24 cellular contexts compared by ENCODE assay signal in genomic region chr17:28488884-28489276, GRCh38. TPM values are rescaled to one million over a fixed set of nuclear protein-coding genes. Genes with fewer than 3 reads are reported as not detected.
DNase-seq lines count a peak whose midpoint lies in the region; ATAC-seq, FAIRE-seq and TF ChIP-seq lines count a peak whose summit lies in the region.
"Had no signal": no experiment of that assay in that cellular context is flagged by ENCODE, and none has a peak within 500 bp of the region (broad histone marks: within the 10 kb centered on the region; RNA-seq: fewer than 3 reads in every experiment).

No MANE protein-coding gene starts in this region.

- TF ChIP-seq POLR2A in HepG2 (IDR thresholded peaks at IDR 0.05; ENCODE audit: insufficient read depth in 1 of 2, low read depth in 2 of 2, low read length in 2 of 2): no peak

- no peaks in the 10 kb centered on the region for H3K27me3 ChIP-seq in hepatocyte
- peaks cover 0 to 6% of the 10 kb centered on the region in 2 experiments; a peak in 1 of 5 replicates for H3K27me3 ChIP-seq in HepG2 (ENCODE audit: control insufficient read depth in 1 of 2, insufficient read depth in 2 of 2, low read length in 2 of 2)
- H3K27me3 ChIP-seq in neuronal stem cell (ENCODE audit: control insufficient read depth in 3 of 3, insufficient read depth in 3 of 3, low read depth in 1 of 3, low read length in 3 of 3): peaks cover 0 to 38% (median 0%) of the 10 kb centered on the region in 3 experiments
- peaks cover 40% of the 10 kb centered on the region; the same call in 1 of the 2 replicates for H3K27me3 ChIP-seq in PC-9 (ENCODE audit: insufficient read depth, low read depth)

- H3K4me3 ChIP-seq in hepatocyte: no peak overlapping the region
- peak overlapping the region in 1 of 3 experiments; percentile 26; a peak in 1 of 6 replicates for H3K4me3 ChIP-seq in HepG2 (replicated peaks in 1 of 3; ENCODE audit: insufficient read depth in 1 of 3, low read depth in 2 of 3, low read length in 3 of 3)
- H3K4me3 ChIP-seq in neuronal stem cell (ENCODE audit: low read length in 2 of 2): no peak overlapping the region
- no peak overlapping the region for H3K4me3 ChIP-seq in PC-9
- H3K4me3 ChIP-seq: GM23338 had no signal

- H3K4me2 ChIP-seq in hepatocyte: peak overlapping the region; percentile 40
- peak overlapping the region; percentile 60 for H3K4me2 ChIP-seq in HepG2 (ENCODE audit: low read depth, low read length)
- H3K4me2 ChIP-seq in neuronal stem cell (ENCODE audit: insufficient read depth, low read length, poor library complexity, severe bottlenecking): no peak overlapping the region
- H3K4me2 ChIP-seq in PC-9: no peak overlapping the region
- H3K4me2 ChIP-seq: GM23338 had no signal

- ATAC-seq in HepG2 (peak; percentile 71), HG02885 (IDR thresholded peaks at IDR 0.05; ENCODE audit: poor library complexity, unreplicated experiment) (no peak)
- ATAC-seq: GM23338, HCT116 had no signal

- no peaks in the 10 kb centered on the region for H4K20me1 ChIP-seq in hepatocyte (ENCODE audit: insufficient read depth, poor library complexity, severe bottlenecking)
- no peaks in the 10 kb centered on the region; the same call in 1 of the 2 replicates for H4K20me1 ChIP-seq in HepG2 (ENCODE audit: insufficient read depth, low read length)
- no peaks in the 10 kb centered on the region for H4K20me1 ChIP-seq in PC-9 (ENCODE audit: insufficient read depth)

- POLR2A ChIA-PET in HepG2 (lab: Yijun Ruan, JAX): interaction anchor here (1.7 kb wide), 1 partner anchor 143 kb away, joined by 4 read pairs; no protein-coding TSS in a partner anchor
- POLR2A ChIA-PET in PC-9 (lab: Charles Lee; ENCODE audit: unreplicated experiment): no interaction called here

- H3K23ac ChIP-seq in neuronal stem cell (ENCODE audit: low read depth, low read length, poor library complexity): peak overlapping the region; percentile 57

- peak overlapping the region; percentile 1 for H3K18ac ChIP-seq in neuronal stem cell (ENCODE audit: low read length)

- no peak overlapping the region for H2AFZ ChIP-seq in hepatocyte
- no peak overlapping the region for H2AFZ ChIP-seq in HepG2 (ENCODE audit: low read length)
- no peak overlapping the region for H2AFZ ChIP-seq in neuronal stem cell (ENCODE audit: low read length)
- H2AFZ ChIP-seq in PC-9: no peak overlapping the region
- H2AFZ ChIP-seq: GM23338 had no signal

- H3K79me2 ChIP-seq in hepatocyte (no peaks in the 10 kb centered on the region), HepG2 (ENCODE audit: insufficient read depth, low read length) (no peaks in the 10 kb centered on the region), PC-9 (ENCODE audit: low read depth) (no peaks in the 10 kb centered on the region)

- WGBS in hepatocyte (ENCODE audit: low lambda C conversion rate, missing lambda C conversion rate): 86% methylated on average over 5 of the region's 5 CpGs
- 36% methylated on average over 5 of the region's 5 CpGs for WGBS in HepG2 (ENCODE audit: low lambda C conversion rate)
- WGBS in neuronal stem cell (ENCODE audit: extremely low coverage in 2 of 2, insufficient read length in 2 of 2, insufficient replicate concordance in 1 of 2), 2 donors: no CpG with 5 or more reads among the region's 5 CpGs

- CTCF ChIA-PET in HepG2 (lab: Yijun Ruan, JAX; ENCODE audit: low intra/inter-chr PET ratio, low total read pairs) (interaction anchor here (1.2 kb wide), 1 partner anchor 52 kb away, joined by 3 read pairs; no protein-coding TSS in a partner anchor), PC-9 (lab: Charles Lee) (no interaction called here)

- no peak overlapping the region for H3K9ac ChIP-seq in HepG2 (ENCODE audit: insufficient read depth, low read depth, low read length)
- no peak overlapping the region for H3K9ac ChIP-seq in neuronal stem cell (ENCODE audit: low read depth, low read length, poor library complexity)

- intact Hi-C loops in HepG2 (cut with micrococcal nuclease; ENCODE audit: unreplicated experiment) (no loop called here), PC-9 (cut with micrococcal nuclease; ENCODE audit: unreplicated experiment) (no loop called here)

- no peak overlapping the region for H2BK12ac ChIP-seq in neuronal stem cell (ENCODE audit: low read length)

- H3K4ac ChIP-seq in neuronal stem cell (ENCODE audit: low read length): no peak overlapping the region

- BruUV-seq in HepG2 (replicated peaks; lab: Mats Ljungman, UMichigan) (no TSS peak), PC-9 (replicated peaks; lab: Mats Ljungman, UMichigan) (no TSS peak)

- H2BK120ac ChIP-seq in neuronal stem cell (ENCODE audit: low read depth, low read length): no peak overlapping the region

- H2AK5ac ChIP-seq in neuronal stem cell (ENCODE audit: low read depth, low read length): peak overlapping the region; percentile 29

- peak; percentile 71 for FAIRE-seq in HepG2 (lab: Jason Lieb, UNC)
- FAIRE-seq: GM12891, GM18507 had no signal

- H3K36me3 ChIP-seq in hepatocyte (replicated peaks; ENCODE audit: insufficient read depth, low read depth) (no peaks in the 10 kb centered on the region), HepG2 (replicated peaks in 1 of 2; ENCODE audit: control insufficient read depth in 1 of 2, insufficient read depth in 2 of 2, low read length in 2 of 2) (no peaks in the 10 kb centered on the region), neuronal stem cell (replicated peaks in 1 of 2; ENCODE audit: control insufficient read depth in 2 of 2, insufficient read depth in 2 of 2, low read length in 2 of 2) (no peaks in the 10 kb centered on the region), PC-9 (ENCODE audit: low read depth) (no peaks in the 10 kb centered on the region)

- no peak overlapping the region for H3K14ac ChIP-seq in neuronal stem cell (ENCODE audit: low read length)

- peaks cover 3% of the 10 kb centered on the region for H3K79me1 ChIP-seq in neuronal stem cell (ENCODE audit: low read depth, low read length)

- H4K8ac ChIP-seq in neuronal stem cell (ENCODE audit: low read depth, low read length): no peak overlapping the region

- H2BK15ac ChIP-seq in neuronal stem cell (ENCODE audit: low read length): no peak overlapping the region

- H3K9me2 ChIP-seq in hepatocyte (replicated peaks; ENCODE audit: insufficient read depth): no peaks in the 10 kb centered on the region
- H3K9me2 ChIP-seq in PC-9 (ENCODE audit: insufficient read depth): no peaks in the 10 kb centered on the region

- no peaks in the 10 kb centered on the region for H3K9me3 ChIP-seq in hepatocyte (ENCODE audit: low read depth)
- no peaks in the 10 kb centered on the region for H3K9me3 ChIP-seq in HepG2 (ENCODE audit: low read length)
- H3K9me3 ChIP-seq in neuronal stem cell (replicated peaks in 1 of 2; ENCODE audit: control insufficient read depth in 2 of 2, insufficient read depth in 1 of 2, low read depth in 1 of 2, low read length in 2 of 2): no peaks in the 10 kb centered on the region
- no peaks in the 10 kb centered on the region for H3K9me3 ChIP-seq in PC-9 (ENCODE audit: insufficient read depth, low read depth)

- H3F3A ChIP-seq in PC-9 (ENCODE audit: insufficient read depth, low read depth): no peaks in the 10 kb centered on the region

- H3K27ac ChIP-seq in hepatocyte (peak overlapping the region; percentile 41), HepG2 (ENCODE audit: extremely low read length, insufficient read depth, low read length) (no peak overlapping the region), neuronal stem cell (replicated peaks; ENCODE audit: low read length) (no peak overlapping the region), PC-9 (no peak overlapping the region)

- TF ChIP-seq EP300 in HepG2 (IDR thresholded peaks at IDR 0.05; ENCODE audit: low read depth in 2 of 2, low read length in 2 of 2): no peak
- no peak for TF ChIP-seq EP300 in HepG2 (CRISPR knock-in tag; IDR thresholded peaks at IDR 0.05; ENCODE audit: borderline replicate concordance)

- DNase-seq in hepatocyte (ENCODE audit: low spot score) (no peak), HepG2 (ENCODE audit: low spot score) (peak; percentile 43), neuronal stem cell (ENCODE audit: low spot score) (no peak), NCI-H446 treated with DMSO at 0.1 percent for 48 hours (lab: John Stamatoyannopoulos, UW) (no peak), SKM-1 (lab: John Stamatoyannopoulos, UW; ENCODE audit: unreplicated experiment) (no peak), PC-9 (no peak)
- DNase-seq: C1 segment of cervical spinal cord; CD4-positive, alpha-beta memory T cell; COR-L47; DMS79 treated with DMSO at 0.1 percent for 48 hours; GF-D8; H9 had no signal

- H2BK5ac ChIP-seq in neuronal stem cell (ENCODE audit: low read length): peak overlapping the region; percentile 83

- in situ Hi-C loops in HepG2 (cut with HindIII; ENCODE audit: extremely low pct_ligation_motif_present, low pct_unique_long_range_greater_than_20kb): no loop called here

- H3K4me1 ChIP-seq in hepatocyte (ENCODE audit: insufficient read depth) (peaks cover 21% of the 10 kb centered on the region), HepG2 (ENCODE audit: insufficient read depth, low read length) (peaks cover 62% of the 10 kb centered on the region), neuronal stem cell (ENCODE audit: control insufficient read depth in 2 of 2, insufficient read depth in 1 of 2, low read depth in 1 of 2, low read length in 2 of 2) (no peaks in the 10 kb centered on the region), PC-9 (replicated peaks; ENCODE audit: insufficient read depth) (no peaks in the 10 kb centered on the region)

- TF ChIP-seq CTCF in hepatocyte (IDR thresholded peaks at IDR 0.05; ENCODE audit: poor library complexity) (no peak), HepG2 (CRISPR knock-in tag; IDR thresholded peaks at IDR 0.05) (no peak; the same call in 1 of the 2 replicates), PC-9 (conservative IDR thresholded peaks at IDR 0.05) (no peak)

- no peak overlapping the region for H4K91ac ChIP-seq in neuronal stem cell (ENCODE audit: low read depth, low read length, poor library complexity)

- TF ChIP-seq RAD21 in HepG2 (CRISPR knock-in tag; IDR thresholded peaks at IDR 0.05): no peak

RNA-seq across cellular contexts. Expression of gene SLC13A2, which starts 15.4 kb away (rescaled TPM):
- 1.2 and 2.0 TPM in 2 replicates for total RNA-seq in hepatocyte
- polyA plus RNA-seq in hepatocyte: 1.1 and 2.0 TPM in 2 replicates
- not detected in 2 replicates for total RNA-seq in HepG2 (2016; rRNA removed; fragmentation: Illumina TruSeq; extraction: Trizol)
- not detected in 2 replicates for total RNA-seq in HepG2 (2016; cell fraction: cytosol; rRNA removed; fragmentation: Illumina TruSeq; extraction: Trizol; ENCODE audit: low read depth)
- not detected in 2 replicates for total RNA-seq in HepG2 (2016; cell fraction: insoluble cytoplasmic fraction; rRNA removed; fragmentation: Illumina TruSeq; extraction: Trizol)
- total RNA-seq in HepG2 (2016; cell fraction: membrane; rRNA removed; fragmentation: Illumina TruSeq; extraction: Trizol): not detected in 2 replicates
- not detected in 2 replicates for total RNA-seq in HepG2 (2016; cell fraction: nucleus; rRNA removed; fragmentation: Illumina TruSeq; extraction: Trizol)
- polyA plus RNA-seq in HepG2 (2011; rRNA removed): 0.07 TPM in 1 of 2 replicates, not detected in the other
- polyA plus RNA-seq in HepG2 (2011; cell fraction: cytosol; rRNA removed): not detected in 2 replicates
- not detected in 2 replicates for polyA plus RNA-seq in HepG2 (2011; cell fraction: nucleus; rRNA removed)
- not detected in 2 replicates for polyA plus RNA-seq in HepG2 (2012)
- polyA plus RNA-seq in HepG2 (2016; cell fraction: cytosol; fragmentation: Illumina TruSeq; extraction: Trizol; ENCODE audit: low read depth): not detected in 2 replicates
- not detected in 2 replicates for polyA plus RNA-seq in HepG2 (2016; cell fraction: insoluble cytoplasmic fraction; fragmentation: Illumina TruSeq; extraction: Trizol; ENCODE audit: low read depth)
- not detected in 2 replicates for polyA plus RNA-seq in HepG2 (2016; cell fraction: membrane; fragmentation: Illumina TruSeq; extraction: Trizol; ENCODE audit: low read depth)
- polyA plus RNA-seq in HepG2 (2016; cell fraction: nucleus; fragmentation: Illumina TruSeq; extraction: Trizol; ENCODE audit: insufficient read depth, low read depth): not detected in 2 replicates
- polyA minus RNA-seq in HepG2 (2011; rRNA and poly(A)+ RNA removed; ENCODE audit: low replicate concordance): not detected in 2 replicates
- not detected in 2 replicates for polyA minus RNA-seq in HepG2 (2011; cell fraction: cytosol; rRNA and poly(A)+ RNA removed)
- polyA minus RNA-seq in HepG2 (2011; cell fraction: nucleus; rRNA and poly(A)+ RNA removed): not detected in 2 replicates
- not detected for polyA plus RNA-seq in neuronal stem cell (2013, experiment 1 of 2)
- polyA plus RNA-seq in neuronal stem cell (2013, experiment 2 of 2): not detected
- not detected in 2 replicates for total RNA-seq in PC-9 (2021)
- total RNA-seq: A172; A673; Calu3; CD4-positive, alpha-beta memory T cell; Daoy; G401; GM23338; H4; H9 had no signal
- polyA plus RNA-seq: BJ; CD4-positive, alpha-beta memory T cell; GM23338 had no signal

RNA-seq across cellular contexts. Expression of gene FOXN1, which starts 17.3 kb away (rescaled TPM):
- total RNA-seq in hepatocyte: not detected in 2 replicates
- 0.87 TPM in 1 of 2 replicates, not detected in the other for polyA plus RNA-seq in hepatocyte
- not detected in 2 replicates for total RNA-seq in HepG2 (2016; rRNA removed; fragmentation: Illumina TruSeq; extraction: Trizol)
- not detected in 2 replicates for total RNA-seq in HepG2 (2016; cell fraction: cytosol; rRNA removed; fragmentation: Illumina TruSeq; extraction: Trizol; ENCODE audit: low read depth)
- total RNA-seq in HepG2 (2016; cell fraction: insoluble cytoplasmic fraction; rRNA removed; fragmentation: Illumina TruSeq; extraction: Trizol): not detected in 2 replicates
- total RNA-seq in HepG2 (2016; cell fraction: membrane; rRNA removed; fragmentation: Illumina TruSeq; extraction: Trizol): not detected in 2 replicates
- not detected in 2 replicates for total RNA-seq in HepG2 (2016; cell fraction: nucleus; rRNA removed; fragmentation: Illumina TruSeq; extraction: Trizol)
- polyA plus RNA-seq in HepG2 (2011; rRNA removed): 0.01 TPM in 1 of 2 replicates, not detected in the other
- not detected in 2 replicates for polyA plus RNA-seq in HepG2 (2011; cell fraction: cytosol; rRNA removed)
- 0.10 TPM in 1 of 2 replicates, not detected in the other for polyA plus RNA-seq in HepG2 (2011; cell fraction: nucleus; rRNA removed)
- 0.07 TPM in 1 of 2 replicates, not detected in the other for polyA plus RNA-seq in HepG2 (2012)
- polyA plus RNA-seq in HepG2 (2016; cell fraction: cytosol; fragmentation: Illumina TruSeq; extraction: Trizol; ENCODE audit: low read depth): not detected in 2 replicates
- polyA plus RNA-seq in HepG2 (2016; cell fraction: insoluble cytoplasmic fraction; fragmentation: Illumina TruSeq; extraction: Trizol; ENCODE audit: low read depth): not detected in 2 replicates
- polyA plus RNA-seq in HepG2 (2016; cell fraction: membrane; fragmentation: Illumina TruSeq; extraction: Trizol; ENCODE audit: low read depth): not detected in 2 replicates
- not detected in 2 replicates for polyA plus RNA-seq in HepG2 (2016; cell fraction: nucleus; fragmentation: Illumina TruSeq; extraction: Trizol; ENCODE audit: insufficient read depth, low read depth)
- 0.30 TPM in 1 of 2 replicates, not detected in the other for polyA minus RNA-seq in HepG2 (2011; rRNA and poly(A)+ RNA removed; ENCODE audit: low replicate concordance)
- polyA minus RNA-seq in HepG2 (2011; cell fraction: cytosol; rRNA and poly(A)+ RNA removed): not detected in 2 replicates
- not detected in 2 replicates for polyA minus RNA-seq in HepG2 (2011; cell fraction: nucleus; rRNA and poly(A)+ RNA removed)
- polyA plus RNA-seq in neuronal stem cell (2013, experiment 1 of 2): not detected
- not detected for polyA plus RNA-seq in neuronal stem cell (2013, experiment 2 of 2)
- total RNA-seq in PC-9 (2021): not detected in 2 replicates
- total RNA-seq: A172; A673; Calu3; CD4-positive, alpha-beta memory T cell; Daoy; G401; GM23338; H4; H9 had no signal
- polyA plus RNA-seq: BJ; CD4-positive, alpha-beta memory T cell; GM23338 had no signal

Comparison
In these comparisons a context has a peak if more than half of its experiments do, and no peak if none do; other contexts are left out.
1. H3K4me2 ChIP-seq: peak in hepatocyte (single experiment) and HepG2 (single experiment); none in neuronal stem cell (single experiment) and PC-9 (single experiment).